ENCODE assay signal across 1 cellular context in genomic region chr10:95635319-95635733, GRCh38.
A peak's percentile ranks its signal among the peaks of the same experiment; 100 is the strongest.
TF ChIP-seq lines count a peak whose summit lies in the region.

No MANE protein-coding gene starts in this region.

TF ChIP-seq in HepG2, 621 proteins besides CTCF, POLR2A, EP300 and RAD21 (continued from another document and continues in another):
- TF ChIP-seq, protein P1, sequence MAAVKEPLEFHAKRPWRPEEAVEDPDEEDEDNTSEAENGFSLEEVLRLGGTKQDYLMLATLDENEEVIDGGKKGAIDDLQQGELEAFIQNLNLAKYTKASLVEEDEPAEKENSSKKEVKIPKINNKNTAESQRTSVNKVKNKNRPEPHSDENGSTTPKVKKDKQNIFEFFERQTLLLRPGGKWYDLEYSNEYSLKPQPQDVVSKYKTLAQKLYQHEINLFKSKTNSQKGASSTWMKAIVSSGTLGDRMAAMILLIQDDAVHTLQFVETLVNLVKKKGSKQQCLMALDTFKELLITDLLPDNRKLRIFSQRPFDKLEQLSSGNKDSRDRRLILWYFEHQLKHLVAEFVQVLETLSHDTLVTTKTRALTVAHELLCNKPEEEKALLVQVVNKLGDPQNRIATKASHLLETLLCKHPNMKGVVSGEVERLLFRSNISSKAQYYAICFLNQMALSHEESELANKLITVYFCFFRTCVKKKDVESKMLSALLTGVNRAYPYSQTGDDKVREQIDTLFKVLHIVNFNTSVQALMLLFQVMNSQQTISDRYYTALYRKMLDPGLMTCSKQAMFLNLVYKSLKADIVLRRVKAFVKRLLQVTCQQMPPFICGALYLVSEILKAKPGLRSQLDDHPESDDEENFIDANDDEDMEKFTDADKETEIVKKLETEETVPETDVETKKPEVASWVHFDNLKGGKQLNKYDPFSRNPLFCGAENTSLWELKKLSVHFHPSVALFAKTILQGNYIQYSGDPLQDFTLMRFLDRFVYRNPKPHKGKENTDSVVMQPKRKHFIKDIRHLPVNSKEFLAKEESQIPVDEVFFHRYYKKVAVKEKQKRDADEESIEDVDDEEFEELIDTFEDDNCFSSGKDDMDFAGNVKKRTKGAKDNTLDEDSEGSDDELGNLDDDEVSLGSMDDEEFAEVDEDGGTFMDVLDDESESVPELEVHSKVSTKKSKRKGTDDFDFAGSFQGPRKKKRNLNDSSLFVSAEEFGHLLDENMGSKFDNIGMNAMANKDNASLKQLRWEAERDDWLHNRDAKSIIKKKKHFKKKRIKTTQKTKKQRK (IDR thresholded peaks at IDR 0.05; ENCODE audit: low read length) = no peak
- no peak for TF ChIP-seq ZNF776 (CRISPR knock-in tag; IDR thresholded peaks at IDR 0.05)
- TF ChIP-seq ZFAT (CRISPR knock-in tag; conservative IDR thresholded peaks at IDR 0.05) = no peak
- 0 out of 2 replicates have a peak, but pooled peaks have one; percentile 42 for TF ChIP-seq RFXAP (CRISPR knock-in tag; IDR thresholded peaks at IDR 0.05; ENCODE audit: borderline replicate concordance)
- 0 out of 2 replicates have a peak, but pooled peaks have one; percentile 10 for TF ChIP-seq STAG1 (CRISPR knock-in tag; IDR thresholded peaks at IDR 0.05)
- peak; percentile 84 for TF ChIP-seq PITX1 (CRISPR knock-in tag; IDR thresholded peaks at IDR 0.05)
- TF ChIP-seq, protein P2, sequence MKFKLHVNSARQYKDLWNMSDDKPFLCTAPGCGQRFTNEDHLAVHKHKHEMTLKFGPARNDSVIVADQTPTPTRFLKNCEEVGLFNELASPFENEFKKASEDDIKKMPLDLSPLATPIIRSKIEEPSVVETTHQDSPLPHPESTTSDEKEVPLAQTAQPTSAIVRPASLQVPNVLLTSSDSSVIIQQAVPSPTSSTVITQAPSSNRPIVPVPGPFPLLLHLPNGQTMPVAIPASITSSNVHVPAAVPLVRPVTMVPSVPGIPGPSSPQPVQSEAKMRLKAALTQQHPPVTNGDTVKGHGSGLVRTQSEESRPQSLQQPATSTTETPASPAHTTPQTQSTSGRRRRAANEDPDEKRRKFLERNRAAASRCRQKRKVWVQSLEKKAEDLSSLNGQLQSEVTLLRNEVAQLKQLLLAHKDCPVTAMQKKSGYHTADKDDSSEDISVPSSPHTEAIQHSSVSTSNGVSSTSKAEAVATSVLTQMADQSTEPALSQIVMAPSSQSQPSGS (CRISPR knock-in tag; IDR thresholded peaks at IDR 0.05) = peak; percentile 41; the same call in 1 of the 2 replicates
- TF ChIP-seq KLF12 (CRISPR knock-in tag; IDR thresholded peaks at IDR 0.05; ENCODE audit: borderline replicate concordance) = no peak
- TF ChIP-seq, protein P3, sequence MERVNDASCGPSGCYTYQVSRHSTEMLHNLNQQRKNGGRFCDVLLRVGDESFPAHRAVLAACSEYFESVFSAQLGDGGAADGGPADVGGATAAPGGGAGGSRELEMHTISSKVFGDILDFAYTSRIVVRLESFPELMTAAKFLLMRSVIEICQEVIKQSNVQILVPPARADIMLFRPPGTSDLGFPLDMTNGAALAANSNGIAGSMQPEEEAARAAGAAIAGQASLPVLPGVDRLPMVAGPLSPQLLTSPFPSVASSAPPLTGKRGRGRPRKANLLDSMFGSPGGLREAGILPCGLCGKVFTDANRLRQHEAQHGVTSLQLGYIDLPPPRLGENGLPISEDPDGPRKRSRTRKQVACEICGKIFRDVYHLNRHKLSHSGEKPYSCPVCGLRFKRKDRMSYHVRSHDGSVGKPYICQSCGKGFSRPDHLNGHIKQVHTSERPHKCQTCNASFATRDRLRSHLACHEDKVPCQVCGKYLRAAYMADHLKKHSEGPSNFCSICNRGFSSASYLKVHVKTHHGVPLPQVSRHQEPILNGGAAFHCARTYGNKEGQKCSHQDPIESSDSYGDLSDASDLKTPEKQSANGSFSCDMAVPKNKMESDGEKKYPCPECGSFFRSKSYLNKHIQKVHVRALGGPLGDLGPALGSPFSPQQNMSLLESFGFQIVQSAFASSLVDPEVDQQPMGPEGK (CRISPR knock-in tag; IDR thresholded peaks at IDR 0.05) = peak; percentile 48; the same call in 1 of the 2 replicates
- TF ChIP-seq ZNF737 (CRISPR knock-in tag; IDR thresholded peaks at IDR 0.05; ENCODE audit: borderline replicate concordance) = no peak
- TF ChIP-seq TOPORS (CRISPR knock-in tag; IDR thresholded peaks at IDR 0.05) = no peak
- TF ChIP-seq ZBTB21 (CRISPR knock-in tag; IDR thresholded peaks at IDR 0.05) = no peak
- TF ChIP-seq ZNF260 (CRISPR knock-in tag; IDR thresholded peaks at IDR 0.05; ENCODE audit: borderline replicate concordance, low read depth) = no peak
- TF ChIP-seq, protein P4, sequence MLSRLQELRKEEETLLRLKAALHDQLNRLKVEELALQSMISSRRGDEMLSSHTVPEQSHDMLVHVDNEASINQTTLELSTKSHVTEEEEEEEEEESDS (CRISPR knock-in tag; IDR thresholded peaks at IDR 0.05; ENCODE audit: borderline replicate concordance) = no peak
- peak; percentile 54; the same call in 1 of the 2 replicates for TF ChIP-seq ATF1 (CRISPR knock-in tag; IDR thresholded peaks at IDR 0.05)
- TF ChIP-seq BCL6 (CRISPR knock-in tag; IDR thresholded peaks at IDR 0.05) = peak; percentile 100
- no peak for TF ChIP-seq TP53 (CRISPR knock-in tag; conservative IDR thresholded peaks at IDR 0.05)
- TF ChIP-seq, protein P5, sequence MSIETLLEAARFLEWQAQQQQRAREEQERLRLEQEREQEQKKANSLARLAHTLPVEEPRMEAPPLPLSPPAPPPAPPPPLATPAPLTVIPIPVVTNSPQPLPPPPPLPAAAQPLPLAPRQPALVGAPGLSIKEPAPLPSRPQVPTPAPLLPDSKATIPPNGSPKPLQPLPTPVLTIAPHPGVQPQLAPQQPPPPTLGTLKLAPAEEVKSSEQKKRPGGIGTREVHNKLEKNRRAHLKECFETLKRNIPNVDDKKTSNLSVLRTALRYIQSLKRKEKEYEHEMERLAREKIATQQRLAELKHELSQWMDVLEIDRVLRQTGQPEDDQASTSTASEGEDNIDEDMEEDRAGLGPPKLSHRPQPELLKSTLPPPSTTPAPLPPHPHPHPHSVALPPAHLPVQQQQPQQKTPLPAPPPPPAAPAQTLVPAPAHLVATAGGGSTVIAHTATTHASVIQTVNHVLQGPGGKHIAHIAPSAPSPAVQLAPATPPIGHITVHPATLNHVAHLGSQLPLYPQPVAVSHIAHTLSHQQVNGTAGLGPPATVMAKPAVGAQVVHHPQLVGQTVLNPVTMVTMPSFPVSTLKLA (IDR thresholded peaks at IDR 0.05) = no peak
- no peak for TF ChIP-seq SKIL (CRISPR knock-in tag; IDR thresholded peaks at IDR 0.05; ENCODE audit: borderline replicate concordance)
- TF ChIP-seq, protein P6, sequence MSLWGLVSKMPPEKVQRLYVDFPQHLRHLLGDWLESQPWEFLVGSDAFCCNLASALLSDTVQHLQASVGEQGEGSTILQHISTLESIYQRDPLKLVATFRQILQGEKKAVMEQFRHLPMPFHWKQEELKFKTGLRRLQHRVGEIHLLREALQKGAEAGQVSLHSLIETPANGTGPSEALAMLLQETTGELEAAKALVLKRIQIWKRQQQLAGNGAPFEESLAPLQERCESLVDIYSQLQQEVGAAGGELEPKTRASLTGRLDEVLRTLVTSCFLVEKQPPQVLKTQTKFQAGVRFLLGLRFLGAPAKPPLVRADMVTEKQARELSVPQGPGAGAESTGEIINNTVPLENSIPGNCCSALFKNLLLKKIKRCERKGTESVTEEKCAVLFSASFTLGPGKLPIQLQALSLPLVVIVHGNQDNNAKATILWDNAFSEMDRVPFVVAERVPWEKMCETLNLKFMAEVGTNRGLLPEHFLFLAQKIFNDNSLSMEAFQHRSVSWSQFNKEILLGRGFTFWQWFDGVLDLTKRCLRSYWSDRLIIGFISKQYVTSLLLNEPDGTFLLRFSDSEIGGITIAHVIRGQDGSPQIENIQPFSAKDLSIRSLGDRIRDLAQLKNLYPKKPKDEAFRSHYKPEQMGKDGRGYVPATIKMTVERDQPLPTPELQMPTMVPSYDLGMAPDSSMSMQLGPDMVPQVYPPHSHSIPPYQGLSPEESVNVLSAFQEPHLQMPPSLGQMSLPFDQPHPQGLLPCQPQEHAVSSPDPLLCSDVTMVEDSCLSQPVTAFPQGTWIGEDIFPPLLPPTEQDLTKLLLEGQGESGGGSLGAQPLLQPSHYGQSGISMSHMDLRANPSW (CRISPR knock-in tag; IDR thresholded peaks at IDR 0.05; ENCODE audit: borderline replicate concordance) = no peak
- no peak for TF ChIP-seq ZNF605 (CRISPR knock-in tag; IDR thresholded peaks at IDR 0.05)
- TF ChIP-seq, protein P7, sequence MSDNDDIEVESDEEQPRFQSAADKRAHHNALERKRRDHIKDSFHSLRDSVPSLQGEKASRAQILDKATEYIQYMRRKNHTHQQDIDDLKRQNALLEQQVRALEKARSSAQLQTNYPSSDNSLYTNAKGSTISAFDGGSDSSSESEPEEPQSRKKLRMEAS (IDR thresholded peaks at IDR 0.05) = no peak
- TF ChIP-seq PAXIP1 (CRISPR knock-in tag; conservative IDR thresholded peaks at IDR 0.05) = peak; percentile 94
- no peak for TF ChIP-seq ZBTB7B (CRISPR knock-in tag; IDR thresholded peaks at IDR 0.05)
- TF ChIP-seq TERF1 (CRISPR knock-in tag; IDR thresholded peaks at IDR 0.05) = no peak
- no peak for TF ChIP-seq ZNF75D (CRISPR knock-in tag; IDR thresholded peaks at IDR 0.05; ENCODE audit: borderline replicate concordance)
- TF ChIP-seq RCOR2 (CRISPR knock-in tag; IDR thresholded peaks at IDR 0.05) = peak; percentile 77
- TF ChIP-seq, protein P8, sequence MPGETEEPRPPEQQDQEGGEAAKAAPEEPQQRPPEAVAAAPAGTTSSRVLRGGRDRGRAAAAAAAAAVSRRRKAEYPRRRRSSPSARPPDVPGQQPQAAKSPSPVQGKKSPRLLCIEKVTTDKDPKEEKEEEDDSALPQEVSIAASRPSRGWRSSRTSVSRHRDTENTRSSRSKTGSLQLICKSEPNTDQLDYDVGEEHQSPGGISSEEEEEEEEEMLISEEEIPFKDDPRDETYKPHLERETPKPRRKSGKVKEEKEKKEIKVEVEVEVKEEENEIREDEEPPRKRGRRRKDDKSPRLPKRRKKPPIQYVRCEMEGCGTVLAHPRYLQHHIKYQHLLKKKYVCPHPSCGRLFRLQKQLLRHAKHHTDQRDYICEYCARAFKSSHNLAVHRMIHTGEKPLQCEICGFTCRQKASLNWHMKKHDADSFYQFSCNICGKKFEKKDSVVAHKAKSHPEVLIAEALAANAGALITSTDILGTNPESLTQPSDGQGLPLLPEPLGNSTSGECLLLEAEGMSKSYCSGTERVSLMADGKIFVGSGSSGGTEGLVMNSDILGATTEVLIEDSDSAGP (CRISPR knock-in tag; IDR thresholded peaks at IDR 0.05; ENCODE audit: borderline replicate concordance) = no peak
- TF ChIP-seq ZKSCAN8 (CRISPR knock-in tag; IDR thresholded peaks at IDR 0.05; ENCODE audit: borderline replicate concordance) = 0 out of 2 replicates have a peak, but pooled peaks have one; percentile 38
- no peak for TF ChIP-seq ZNF781 (CRISPR knock-in tag; IDR thresholded peaks at IDR 0.05; ENCODE audit: borderline replicate concordance, not compliant biosample characterization)
- no peak for TF ChIP-seq SMARCC2 (IDR thresholded peaks at IDR 0.05)
- TF ChIP-seq NR1H2 (CRISPR knock-in tag; IDR thresholded peaks at IDR 0.05; ENCODE audit: borderline replicate concordance, low read depth) = no peak
- TF ChIP-seq NFIC (IDR thresholded peaks at IDR 0.05; ENCODE audit: low read length) = peak; percentile 94
- no peak for TF ChIP-seq BORCS8-MEF2B (CRISPR knock-in tag; IDR thresholded peaks at IDR 0.05)
- TF ChIP-seq, protein P9, sequence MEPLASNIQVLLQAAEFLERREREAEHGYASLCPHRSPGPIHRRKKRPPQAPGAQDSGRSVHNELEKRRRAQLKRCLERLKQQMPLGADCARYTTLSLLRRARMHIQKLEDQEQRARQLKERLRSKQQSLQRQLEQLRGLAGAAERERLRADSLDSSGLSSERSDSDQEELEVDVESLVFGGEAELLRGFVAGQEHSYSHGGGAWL (CRISPR knock-in tag; IDR thresholded peaks at IDR 0.05) = no peak
